ENCODE assay signal across 25 cellular contexts in the genomic region with DNA sequence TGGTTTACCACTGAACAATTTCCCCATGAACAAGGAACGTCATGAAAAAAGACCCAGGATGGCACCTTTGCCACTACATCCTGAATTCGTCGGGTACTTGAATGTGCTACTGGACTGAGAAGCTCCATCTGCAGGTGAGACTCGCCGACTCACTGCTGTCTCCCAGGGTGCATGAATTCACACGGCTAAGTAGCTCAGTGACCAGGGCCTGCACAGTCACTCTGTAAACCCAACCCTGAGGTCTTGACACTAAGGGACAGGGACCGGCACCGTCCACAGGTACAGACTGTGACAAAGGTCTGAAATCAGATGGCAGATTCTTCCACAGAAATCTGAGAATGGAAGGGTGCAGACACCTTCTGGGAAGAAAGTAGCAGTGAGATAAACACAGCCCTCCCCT.
"Had no signal": no experiment of that assay in that cellular context is flagged by ENCODE, and none has a peak within 500 bp of the region (broad histone marks: within the 10 kb centered on the region; RNA-seq: fewer than 3 reads in every experiment).

No MANE protein-coding gene starts in this region.

- H3K27ac Mint-ChIP-seq: activated CD8-positive, alpha-beta T cell treated with anti-CD3 and anti-CD28 coated beads for 36 hours; activated naive CD4-positive, alpha-beta T cell treated with anti-CD3 and anti-CD28 coated beads for 36 hours; activated naive CD4-positive, alpha-beta T cell treated with anti-CD3 and anti-CD28 coated beads, Interleukin-2, amount 50 U/mL, for 24 hours; activated naive CD8-positive, alpha-beta T cell treated with anti-CD3 and anti-CD28 coated beads for 36 hours; activated naive CD8-positive, alpha-beta T cell treated with anti-CD3 and anti-CD28 coated beads, Interleukin-2, amount 50 U/mL, for 24 hours; activated T-helper 17 cell treated with anti-CD3 and anti-CD28 coated beads, Interleukin-2, amount 50 U/mL, for 72 hours had no signal

- ATAC-seq: activated CD8-positive, alpha-beta T cell treated with anti-CD3 and anti-CD28 coated beads for 36 hours; activated naive CD8-positive, alpha-beta T cell treated with anti-CD3 and anti-CD28 coated beads, Interleukin-2, amount 50 U/mL, for 24 hours; activated T-cell treated with anti-CD3 and anti-CD28 coated beads, Interleukin-2, amount 50 U/mL, for 4 hours; activated T-helper 17 cell treated with anti-CD3 and anti-CD28 coated beads, Interleukin-2, amount 50 U/mL, for 72 hours had no signal

- H3K4me1 Mint-ChIP-seq: activated naive CD4-positive, alpha-beta T cell treated with anti-CD3 and anti-CD28 coated beads, Interleukin-2, amount 50 U/mL, for 24 hours; activated naive CD8-positive, alpha-beta T cell treated with anti-CD3 and anti-CD28 coated beads for 36 hours; activated naive CD8-positive, alpha-beta T cell treated with anti-CD3 and anti-CD28 coated beads, Interleukin-2, amount 50 U/mL, for 24 hours; activated T-helper 17 cell treated with anti-CD3 and anti-CD28 coated beads, Interleukin-2, amount 50 U/mL, for 72 hours had no signal

- H3K9me3 ChIP-seq: adrenal gland, body of pancreas, colonic mucosa had no signal

- H3K9me3 Mint-ChIP-seq: activated naive CD4-positive, alpha-beta T cell treated with anti-CD3 and anti-CD28 coated beads, Interleukin-2, amount 50 U/mL, for 24 hours had no signal

- DNase-seq: activated CD4-positive, alpha-beta T cell treated with anti-CD3 and anti-CD28 coated beads for 48 hours; activated CD4-positive, alpha-beta T cell treated with anti-CD3 and anti-CD28 coated beads, Interleukin-2, amount 50 U/mL, for 1 hour; activated CD4-positive, alpha-beta T cell treated with anti-CD3 and anti-CD28 coated beads, Interleukin-2, amount 50 U/mL, for 48 hours; activated CD8-positive, alpha-beta memory T cell treated with anti-CD3 and anti-CD28 coated beads for 24 hours; activated CD8-positive, alpha-beta T cell treated with anti-CD3 and anti-CD28 coated beads for 36 hours; activated effector memory CD4-positive, alpha-beta T cell treated with Interleukin-2 at 50 U/mL for 16 hours; activated gamma-delta T cell treated with Interleukin-2 at 50 U/mL for 16 hours; activated naive CD4-positive, alpha-beta T cell treated with anti-CD3 and anti-CD28 coated beads for 36 hours; activated naive CD8-positive, alpha-beta T cell treated with anti-CD3 and anti-CD28 coated beads for 36 hours; activated naive CD8-positive, alpha-beta T cell treated with anti-CD3 and anti-CD28 coated beads, Interleukin-2, amount 50 U/mL, for 24 hours; activated T-cell treated with anti-CD3 and anti-CD28 coated beads, Interleukin-2, amount 50 U/mL, for 4 hours; adrenal gland; amygdala; aorta; body of pancreas; central memory CD4-positive, alpha-beta T cell; cerebellar nuclear complex; colonic mucosa; effector CD8-positive, alpha-beta T cell; foreskin fibroblast; head of caudate nucleus; T-helper 2 cell had no signal

- H3K36me3 ChIP-seq: adrenal gland, cardiac muscle cell, colonic mucosa had no signal

- H3K27me3 ChIP-seq: adrenal gland, body of pancreas, cardiac muscle cell, colonic mucosa had no signal

- H3K27me3 Mint-ChIP-seq: activated CD8-positive, alpha-beta T cell treated with anti-CD3 and anti-CD28 coated beads for 36 hours; activated naive CD4-positive, alpha-beta T cell treated with anti-CD3 and anti-CD28 coated beads, Interleukin-2, amount 50 U/mL, for 24 hours; activated naive CD8-positive, alpha-beta T cell treated with anti-CD3 and anti-CD28 coated beads for 36 hours; activated naive CD8-positive, alpha-beta T cell treated with anti-CD3 and anti-CD28 coated beads, Interleukin-2, amount 50 U/mL, for 24 hours; activated T-helper 17 cell treated with anti-CD3 and anti-CD28 coated beads, Interleukin-2, amount 50 U/mL, for 72 hours had no signal

- H3K4me1 ChIP-seq: adrenal gland, body of pancreas, colonic mucosa had no signal

- H3K27ac ChIP-seq: adrenal gland, body of pancreas, cardiac muscle cell, colonic mucosa had no signal

- H3K4me3 ChIP-seq: adrenal gland, body of pancreas, cardiac muscle cell, colonic mucosa had no signal

- H3K4me3 Mint-ChIP-seq: activated CD8-positive, alpha-beta T cell treated with anti-CD3 and anti-CD28 coated beads for 36 hours; activated naive CD4-positive, alpha-beta T cell treated with anti-CD3 and anti-CD28 coated beads for 36 hours; activated naive CD4-positive, alpha-beta T cell treated with anti-CD3 and anti-CD28 coated beads, Interleukin-2, amount 50 U/mL, for 24 hours; activated naive CD8-positive, alpha-beta T cell treated with anti-CD3 and anti-CD28 coated beads for 36 hours; activated naive CD8-positive, alpha-beta T cell treated with anti-CD3 and anti-CD28 coated beads, Interleukin-2, amount 50 U/mL, for 24 hours; activated T-cell treated with anti-CD3 and anti-CD28 coated beads, Interleukin-2, amount 50 U/mL, for 4 hours; activated T-helper 17 cell treated with anti-CD3 and anti-CD28 coated beads, Interleukin-2, amount 50 U/mL, for 72 hours had no signal
